Comparison of ENCODE assay signal across 20 cellular contexts in genomic region chr10:52877453-52877852, GRCh38.
"Had no signal": no experiment of that assay in that cellular context is flagged by ENCODE, and none has a peak within 500 bp of the region (broad histone marks: within the 10 kb centered on the region; RNA-seq: fewer than 3 reads in every experiment).

No MANE protein-coding gene starts in this region.

- H3K4me3 ChIP-seq: coronary artery, gastroesophageal sphincter, prostate gland had no signal

- H3K36me3 Mint-ChIP-seq: activated naive CD4-positive, alpha-beta T cell treated with anti-CD3 and anti-CD28 coated beads, Interleukin-2, amount 50 U/mL, for 24 hours; natural killer cell treated with Interleukin-12 subunit alpha and Interleukin-12 subunit beta and Interleukin-15 and Interleukin-18, amount 100 ng/mL, for 72 hours had no signal

- H3K27ac ChIP-seq: coronary artery, epithelial cell of prostate, gastroesophageal sphincter, prostate gland had no signal

- H3K36me3 ChIP-seq: gastroesophageal sphincter, prostate gland had no signal

- H3K9me3 ChIP-seq: gastroesophageal sphincter, prostate gland had no signal

- H3K27me3 Mint-ChIP-seq: activated naive CD4-positive, alpha-beta T cell treated with anti-CD3 and anti-CD28 coated beads, Interleukin-2, amount 50 U/mL, for 24 hours; natural killer cell treated with Interleukin-12 subunit alpha and Interleukin-12 subunit beta and Interleukin-15 and Interleukin-18, amount 100 ng/mL, for 72 hours had no signal

- H3K4me1 Mint-ChIP-seq: activated naive CD4-positive, alpha-beta T cell treated with anti-CD3 and anti-CD28 coated beads, Interleukin-2, amount 50 U/mL, for 24 hours had no signal

- H3K27ac Mint-ChIP-seq: activated CD8-positive, alpha-beta T cell treated with anti-CD3 and anti-CD28 coated beads, Interleukin-2, amount 10 ng/mL, durations not matched to agents 7 days and 5 days; activated naive CD4-positive, alpha-beta T cell treated with anti-CD3 and anti-CD28 coated beads, Interleukin-2, amount 50 U/mL, for 24 hours; activated T-helper 1 cell treated with anti-CD3 and anti-CD28 coated beads, Interleukin-12 subunit alpha, Interleukin-12 subunit beta, Interleukin-2, Interleukin-4 antibody, amounts not matched to agents 30 ng/mL and 10 ng/mL and 1 ng/mL, durations not matched to agents 14 hours and 24 hours and 36 hours; natural killer cell treated with Interleukin-12 subunit alpha and Interleukin-12 subunit beta and Interleukin-15 and Interleukin-18, amount 100 ng/mL, for 72 hours; T-helper 1 cell treated with Interleukin-12 subunit alpha and Interleukin-12 subunit beta and Interleukin-4 antibody, amounts not matched to agents 30 μg/mL and 1 μg/mL, for 36 hours had no signal

- DNase-seq: activated CD4-positive, alpha-beta T cell treated with anti-CD3 and anti-CD28 coated beads for 1 hour; activated CD4-positive, alpha-beta T cell treated with anti-CD3 and anti-CD28 coated beads, Interleukin-2, amount 50 U/mL, for 1 hour; activated CD8-positive, alpha-beta T cell treated with anti-CD3 and anti-CD28 coated beads, Interleukin-2, amount 10 ng/mL, durations not matched to agents 7 days and 5 days; activated gamma-delta T cell; anterior cingulate cortex; head of caudate nucleus; islet precursor cell; left colon; midbrain; stimulated activated CD4-positive, alpha-beta T cell treated with anti-CD3 and anti-CD28 coated beads, Interleukin-12 subunit alpha, Interleukin-12 subunit beta, amount 100 ng/mL, for 4 hours; stimulated activated CD4-positive, alpha-beta T cell treated with anti-CD3 and anti-CD28 coated beads, Interleukin-4, amount 100 ng/mL, for 4 hours; stimulated activated naive CD8-positive, alpha-beta T cell treated with anti-CD3 and anti-CD28 coated beads, Interleukin-15, Interleukin-2, amounts not matched to agents 100 U/mL and 50 U/mL, for 24 hours had no signal

- H3K4me3 Mint-ChIP-seq: activated CD8-positive, alpha-beta T cell treated with anti-CD3 and anti-CD28 coated beads, Interleukin-2, amount 10 ng/mL, durations not matched to agents 7 days and 5 days; activated naive CD4-positive, alpha-beta T cell treated with anti-CD3 and anti-CD28 coated beads, Interleukin-2, amount 50 U/mL, for 24 hours; activated T-helper 1 cell treated with anti-CD3 and anti-CD28 coated beads, Interleukin-12 subunit alpha, Interleukin-12 subunit beta, Interleukin-2, Interleukin-4 antibody, amounts not matched to agents 30 ng/mL and 10 ng/mL and 1 ng/mL, durations not matched to agents 14 hours and 24 hours and 36 hours; natural killer cell treated with Interleukin-12 subunit alpha and Interleukin-12 subunit beta and Interleukin-15 and Interleukin-18, amount 100 ng/mL, for 72 hours; T-helper 1 cell treated with Interleukin-12 subunit alpha and Interleukin-12 subunit beta and Interleukin-4 antibody, amounts not matched to agents 30 μg/mL and 1 μg/mL, for 36 hours had no signal

- H3K4me1 ChIP-seq: gastroesophageal sphincter, prostate gland had no signal

- ATAC-seq: activated CD8-positive, alpha-beta T cell treated with anti-CD3 and anti-CD28 coated beads, Interleukin-2, amount 10 ng/mL, durations not matched to agents 7 days and 5 days; gastroesophageal sphincter; left colon; natural killer cell treated with Interleukin-12 subunit alpha and Interleukin-12 subunit beta and Interleukin-15 and Interleukin-18, amount 100 ng/mL, for 72 hours; stimulated activated naive CD8-positive, alpha-beta T cell treated with anti-CD3 and anti-CD28 coated beads, Interleukin-15, Interleukin-2, amounts not matched to agents 100 U/mL and 50 U/mL, for 24 hours had no signal
